ENCODE assay signal across 10 cellular contexts in genomic region chr6:133977983-133978895, GRCh38. TPM values are rescaled to one million over a fixed set of nuclear protein-coding genes. Genes with fewer than 3 reads are reported as not detected.
A peak's percentile ranks its signal among the peaks of the same experiment; 100 is the strongest.
DNase-seq lines count a peak whose midpoint lies in the region; ATAC-seq and TF ChIP-seq lines count a peak whose summit lies in the region.
"Had no signal": no experiment of that assay in that cellular context is flagged by ENCODE, and none has a peak within 500 bp of the region (broad histone marks: within the 10 kb centered on the region; RNA-seq: fewer than 3 reads in every experiment).

No MANE protein-coding gene starts in this region.

- H3K4me1 ChIP-seq in A673 (ENCODE audit: insufficient read depth, low read length, poor library complexity, severe bottlenecking) = no peaks in the 10 kb centered on the region

- intact Hi-C loops in A673 (cut with micrococcal nuclease; ENCODE audit: unreplicated experiment) = no loop called here

- POLR2A ChIA-PET in A673 (lab: Charles Lee; ENCODE audit: low non-redundant PET) = no interaction called here

- no peaks in the 10 kb centered on the region for H3K27me3 ChIP-seq in A673 (replicated peaks; ENCODE audit: insufficient read depth, low read depth, low read length, poor library complexity)

- no peaks in the 10 kb centered on the region for H3K9me3 ChIP-seq in A673 (ENCODE audit: low read depth, low read length, poor library complexity, severe bottlenecking)

- CTCF ChIA-PET in A673 (lab: Charles Lee) = no interaction called here

- TF ChIP-seq CTCF in A673 (conservative IDR thresholded peaks at IDR 0.05; ENCODE audit: low read depth, low read length) (no peak), foreskin fibroblast (IDR thresholded peaks at IDR 0.05; ENCODE audit: low read depth, low read length) (no peak)

- H3K4me3 ChIP-seq in A673 (ENCODE audit: low read depth, low read length, poor library complexity, severe bottlenecking) = no peak overlapping the region
- no peak overlapping the region for H3K4me3 ChIP-seq in foreskin fibroblast (ENCODE audit: low read depth in 1 of 2, low read length in 2 of 2)

- DNase-seq in A673 (ENCODE audit: low spot score) (peak; percentile 49), NOMO-1 treated with DMSO at 0.1 percent for 48 hours (lab: John Stamatoyannopoulos, UW; ENCODE audit: unreplicated experiment) (peak; percentile 85), foreskin fibroblast (peak; percentile 66 to 83), pons (ENCODE audit: low spot score) (no peak), SHP77 treated with DMSO at 0.1 percent for 48 hours (lab: John Stamatoyannopoulos, UW) (no peak)
- DNase-seq: DND-41 had no signal

- no TSS peak for BruUV-seq in A673 (replicated peaks; lab: Mats Ljungman, UMichigan)

- no peak overlapping the region for H3K27ac ChIP-seq in A673 (ENCODE audit: low read depth, low read length, poor library complexity, severe bottlenecking)
- H3K27ac ChIP-seq: HL-60 had no signal

- peak; percentile 60 for ATAC-seq in GM21526 (IDR thresholded peaks at IDR 0.05; ENCODE audit: low FRiP score, unreplicated experiment)
- ATAC-seq in HG02759 (IDR thresholded peaks at IDR 0.05; ENCODE audit: unreplicated experiment) = no peak
- ATAC-seq in HG03025 (IDR thresholded peaks at IDR 0.05; ENCODE audit: low FRiP score, unreplicated experiment) = no peak

- no peaks in the 10 kb centered on the region for H3K36me3 ChIP-seq in A673 (ENCODE audit: insufficient read depth, low read length, poor library complexity, severe bottlenecking)

RNA-seq across cellular contexts. Expression of gene TBPL1, which starts 25.2 kb away (rescaled TPM):
- 35.3 and 46.3 TPM in 2 replicates for total RNA-seq in A673 (2021)

Comparison
In these comparisons a context has a peak if more than half of its experiments do, and no peak if none do; other contexts are left out.
1. DNase-seq: peak in A673 (single experiment), NOMO-1 treated with DMSO at 0.1 percent for 48 hours (single experiment) and foreskin fibroblast (2 of 2); none in pons (single experiment) and SHP77 treated with DMSO at 0.1 percent for 48 hours (single experiment).